Comparison of ENCODE assay signal across 8 cellular contexts in genomic region chr5:35924950-35925722, GRCh38. TPM values are rescaled to one million over a fixed set of nuclear protein-coding genes. Genes with fewer than 3 reads are reported as not detected.
DNase-seq lines count a peak whose midpoint lies in the region; ATAC-seq, FAIRE-seq and TF ChIP-seq lines count a peak whose summit lies in the region.

No MANE protein-coding gene starts in this region.

- H3K4me3 ChIP-seq in AG10803 (ENCODE audit: low read length), result peak overlapping the region; percentile 34
- peak overlapping the region; percentile 50 for H3K4me3 ChIP-seq in HL-60 (replicated peaks; ENCODE audit: insufficient read depth, low read length)
- no peak overlapping the region for H3K4me3 ChIP-seq in SJSA1

- H3K27ac ChIP-seq in HL-60 (replicated peaks) (no peak overlapping the region), SJSA1 (no peak overlapping the region)

- intact Hi-C loops in posterior vena cava (cut with DNase I), result loop anchor here in 1 of 2 donors (10.0 kb wide), 1 partner anchor 150 kb away; no protein-coding TSS in a partner anchor

- H3K27me3 ChIP-seq in HL-60 (ENCODE audit: insufficient read depth, poor library complexity, severe bottlenecking) (no peaks in the 10 kb centered on the region), SJSA1 (replicated peaks) (no peaks in the 10 kb centered on the region)

- peak; percentile 83 for TF ChIP-seq CTCF in AG10803 (conservative IDR thresholded peaks at IDR 0.05; ENCODE audit: low read length)
- TF ChIP-seq CTCF in HL-60 (IDR thresholded peaks at IDR 0.05; ENCODE audit: insufficient read depth, low read length), result peak; percentile 82

- peak; percentile 71 for ATAC-seq in GM18867 (IDR thresholded peaks at IDR 0.05; ENCODE audit: unreplicated experiment)

- DNase-seq in AG10803 (ENCODE audit: low read depth), result peak; percentile 78
- peak; percentile 59 to 83 for DNase-seq in HL-60 (ENCODE audit: low read depth in 1 of 2, low spot score in 1 of 2)
- DNase-seq in SJSA1 (ENCODE audit: low read depth in 1 of 2, low spot score in 2 of 2), result peak; percentile 61 to 67
- DNase-seq in activated naive CD4-positive, alpha-beta T cell (lab: John Stamatoyannopoulos, UW), result peak; percentile 54 to 80 (median 63)
- peak; percentile 24 for DNase-seq in germinal center (ENCODE audit: low spot score)
- peak; percentile 89 for DNase-seq in posterior vena cava (ENCODE audit: low spot score)
- DNase-seq in urothelium cell line (ENCODE audit: low spot score), result peak; percentile 88

- peak; percentile 82 for FAIRE-seq in urothelium cell line (lab: Jason Lieb, UNC)

- H3K4me1 ChIP-seq in SJSA1 (replicated peaks), result peaks cover 26% of the 10 kb centered on the region

- H3K9me3 ChIP-seq in SJSA1 (replicated peaks), result no peaks in the 10 kb centered on the region

- no peaks in the 10 kb centered on the region for H3K36me3 ChIP-seq in SJSA1

RNA-seq across cellular contexts. Expression of gene CAPSL, which starts 13.3 kb away (rescaled TPM):
- 0.47 TPM in 1 of 2 replicates, not detected in the other for total RNA-seq in SJSA1 (2014; rRNA removed; shearing (Covaris generic))
- not detected for total RNA-seq in posterior vena cava

Comparison
In these comparisons a context has a peak if more than half of its experiments do, and no peak if none do; other contexts are left out.
1. DNase-seq: peak in every context shown above with its lines; median percentile 89 in posterior vena cava; 88 in urothelium cell line; 78 in AG10803; 71 in HL-60; 64 in SJSA1; 63 in activated naive CD4-positive, alpha-beta T cell; 24 in germinal center.